1 cellular context compared by ENCODE assay signal in genomic region chr15:69092159-69092558, GRCh38.
TF ChIP-seq lines count a peak whose summit lies in the region.

No MANE protein-coding gene starts in this region.

TF ChIP-seq in HEK293, 187 proteins besides CTCF, POLR2A, EP300 and RAD21 (continued from another document and continues in another):
- TF ChIP-seq ATF2 (tag by site-specific recombination; IDR thresholded peaks at IDR 0.05; ENCODE audit: low read depth), result no peak
- 0 out of 2 replicates have a peak, but pooled peaks have one; percentile 30 for TF ChIP-seq ZBTB20 (tag by site-specific recombination; IDR thresholded peaks at IDR 0.05)
- no peak for TF ChIP-seq ZNF24 (tag by site-specific recombination; IDR thresholded peaks at IDR 0.05)
- TF ChIP-seq ZNF514 (tag by site-specific recombination; IDR thresholded peaks at IDR 0.05), result no peak
- no peak for TF ChIP-seq RBAK (tag by site-specific recombination; IDR thresholded peaks at IDR 0.05)
- no peak for TF ChIP-seq ZNF148 (tag by site-specific recombination; IDR thresholded peaks at IDR 0.05; ENCODE audit: borderline replicate concordance)
- TF ChIP-seq GLIS1 (tag by site-specific recombination; IDR thresholded peaks at IDR 0.05), result peak; percentile 72
- no peak for TF ChIP-seq ZNF426 (tag by site-specific recombination; IDR thresholded peaks at IDR 0.05)
- TF ChIP-seq ZNF335 (tag by site-specific recombination; conservative IDR thresholded peaks at IDR 0.05), result no peak
- TF ChIP-seq ZNF2 (tag by site-specific recombination; IDR thresholded peaks at IDR 0.05), result 0 out of 2 replicates have a peak, but pooled peaks have one; percentile 25
- no peak for TF ChIP-seq ZNF658 (tag by site-specific recombination; IDR thresholded peaks at IDR 0.05)
- no peak for TF ChIP-seq TRIM28 (IDR thresholded peaks at IDR 0.05; ENCODE audit: borderline replicate concordance, low read length)
- no peak for TF ChIP-seq IKZF3 (tag by site-specific recombination; IDR thresholded peaks at IDR 0.05)
- TF ChIP-seq ZNF202 (tag by site-specific recombination; IDR thresholded peaks at IDR 0.05; ENCODE audit: borderline replicate concordance), result no peak
- TF ChIP-seq ZNF544 (tag by site-specific recombination; IDR thresholded peaks at IDR 0.05), result no peak
- TF ChIP-seq ZNF311 (tag by site-specific recombination; IDR thresholded peaks at IDR 0.05; ENCODE audit: borderline replicate concordance), result no peak
- no peak for TF ChIP-seq SCRT1 (tag by site-specific recombination; IDR thresholded peaks at IDR 0.05; ENCODE audit: borderline replicate concordance)
- no peak for TF ChIP-seq FEZF1 (tag by site-specific recombination; IDR thresholded peaks at IDR 0.05)
- no peak for TF ChIP-seq YY1 (tag by site-specific recombination; IDR thresholded peaks at IDR 0.05)
- TF ChIP-seq KLF17 (tag by site-specific recombination; IDR thresholded peaks at IDR 0.05), result no peak
- no peak for TF ChIP-seq ZNF121 (tag by site-specific recombination; IDR thresholded peaks at IDR 0.05)
- no peak for TF ChIP-seq ZFP37 (tag by site-specific recombination; IDR thresholded peaks at IDR 0.05)
- TF ChIP-seq ZNF76 (tag by site-specific recombination; IDR thresholded peaks at IDR 0.05; ENCODE audit: borderline replicate concordance, low read depth), result no peak
- TF ChIP-seq ZNF548 (tag by site-specific recombination; IDR thresholded peaks at IDR 0.05), result no peak
- TF ChIP-seq ZNF112 (tag by site-specific recombination; IDR thresholded peaks at IDR 0.05), result no peak
- TF ChIP-seq ZNF324 (tag by site-specific recombination; IDR thresholded peaks at IDR 0.05), result no peak
- TF ChIP-seq SP7 (tag by site-specific recombination; IDR thresholded peaks at IDR 0.05), result no peak
- no peak for TF ChIP-seq SCRT2 (tag by site-specific recombination; IDR thresholded peaks at IDR 0.05)
- TF ChIP-seq ELK4 (IDR thresholded peaks at IDR 0.05; ENCODE audit: borderline replicate concordance, low read depth, low read length), result no peak
- no peak for TF ChIP-seq ZNF549 (tag by site-specific recombination; IDR thresholded peaks at IDR 0.05)
- peak; percentile 78 for TF ChIP-seq ZNF398 (tag by site-specific recombination; IDR thresholded peaks at IDR 0.05)
- no peak for TF ChIP-seq ZNF692 (tag by site-specific recombination; IDR thresholded peaks at IDR 0.05)
- TF ChIP-seq GLI2 (tag by site-specific recombination; IDR thresholded peaks at IDR 0.05; ENCODE audit: borderline replicate concordance, low read depth), result no peak
- no peak for TF ChIP-seq ZNF19 (tag by site-specific recombination; IDR thresholded peaks at IDR 0.05; ENCODE audit: low read depth)
- TF ChIP-seq ZNF560 (tag by site-specific recombination; IDR thresholded peaks at IDR 0.05; ENCODE audit: borderline replicate concordance), result no peak
- TF ChIP-seq ZEB2 (tag by site-specific recombination; IDR thresholded peaks at IDR 0.05), result peak; percentile 74
- TF ChIP-seq ZBTB7A (tag by site-specific recombination; IDR thresholded peaks at IDR 0.05; ENCODE audit: low read depth), result no peak
- no peak for TF ChIP-seq ZNF223 (tag by site-specific recombination; IDR thresholded peaks at IDR 0.05)
- TF ChIP-seq ZNF350 (tag by site-specific recombination; IDR thresholded peaks at IDR 0.05), result no peak
- peak; percentile 40; the same call in 1 of the 2 replicates for TF ChIP-seq PRDM1 (tag by site-specific recombination; IDR thresholded peaks at IDR 0.05)
- TF ChIP-seq BCL11B (tag by site-specific recombination; IDR thresholded peaks at IDR 0.05; ENCODE audit: low read depth), result no peak
- no peak for TF ChIP-seq ZNF132 (tag by site-specific recombination; IDR thresholded peaks at IDR 0.05; ENCODE audit: borderline replicate concordance)
- no peak for TF ChIP-seq ZSCAN5A (tag by site-specific recombination; IDR thresholded peaks at IDR 0.05)
- TF ChIP-seq ZNF776 (tag by site-specific recombination; IDR thresholded peaks at IDR 0.05; ENCODE audit: borderline replicate concordance), result no peak
- TF ChIP-seq ZNF214 (tag by site-specific recombination; IDR thresholded peaks at IDR 0.05; ENCODE audit: borderline replicate concordance), result no peak
- no peak for TF ChIP-seq ZNF394 (tag by site-specific recombination; IDR thresholded peaks at IDR 0.05; ENCODE audit: borderline replicate concordance)
- TF ChIP-seq ZNF23 (tag by site-specific recombination; IDR thresholded peaks at IDR 0.05; ENCODE audit: borderline replicate concordance), result no peak
- no peak for TF ChIP-seq SP2 (tag by site-specific recombination; IDR thresholded peaks at IDR 0.05)
- TF ChIP-seq PATZ1 (tag by site-specific recombination; IDR thresholded peaks at IDR 0.05), result 0 out of 2 replicates have a peak, but pooled peaks have one; percentile 21
- 0 out of 2 replicates have a peak, but pooled peaks have one; percentile 31 for TF ChIP-seq ZNF639 (tag by site-specific recombination; IDR thresholded peaks at IDR 0.05)
- peak; percentile 33; the same call in 1 of the 2 replicates for TF ChIP-seq OSR2 (tag by site-specific recombination; IDR thresholded peaks at IDR 0.05)
- TF ChIP-seq ZXDB (tag by site-specific recombination; IDR thresholded peaks at IDR 0.05), result peak; percentile 64; the same call in 1 of the 2 replicates
- TF ChIP-seq ZNF501 (tag by site-specific recombination; IDR thresholded peaks at IDR 0.05), result no peak
- TF ChIP-seq ZNF792 (tag by site-specific recombination; IDR thresholded peaks at IDR 0.05), result no peak
- no peak for TF ChIP-seq PBX3 (CRISPR knock-in tag; IDR thresholded peaks at IDR 0.05)
